8 cellular contexts compared by ENCODE assay signal in the genomic region with DNA sequence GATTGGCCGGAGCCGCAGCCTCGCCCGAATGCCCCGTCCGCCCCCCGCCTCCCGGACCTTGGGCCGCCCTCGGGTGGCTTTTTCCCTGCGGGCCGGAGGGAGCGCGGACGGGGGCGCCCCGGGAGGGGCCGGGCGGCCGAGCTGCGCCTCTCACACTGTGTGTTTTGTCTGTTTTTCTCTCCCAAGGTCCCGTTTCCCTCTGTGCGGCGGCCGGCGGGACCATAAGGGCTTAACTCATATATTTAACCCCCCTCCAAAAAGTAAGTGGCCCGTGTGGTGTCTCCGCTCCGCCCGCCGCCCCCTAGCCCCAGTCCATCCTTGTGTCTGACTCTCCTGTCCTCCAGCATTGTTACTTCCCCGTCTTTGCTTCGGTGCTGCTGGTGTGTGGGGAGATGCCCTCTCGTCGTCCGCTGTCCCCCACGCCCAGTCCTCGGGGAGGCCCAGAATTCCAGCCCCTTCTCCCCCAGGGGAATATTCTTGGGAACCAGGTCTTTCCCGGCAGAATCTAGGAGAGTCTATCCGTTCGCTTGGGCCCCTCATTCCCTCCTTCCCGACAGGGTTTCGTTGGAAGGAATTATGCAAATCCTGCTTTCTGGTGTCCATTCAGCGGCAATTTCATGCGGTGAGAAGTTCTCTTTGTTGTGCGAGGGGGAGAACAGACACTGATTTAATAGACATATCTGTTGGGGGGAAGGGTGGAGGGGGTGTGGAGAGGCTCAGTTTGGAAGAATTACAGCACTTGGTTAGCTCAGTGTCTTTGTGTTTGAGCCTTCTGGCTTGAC. TPM values are rescaled to one million over a fixed set of nuclear protein-coding genes. Genes with fewer than 3 reads are reported as not detected.
A peak's percentile ranks its signal among the peaks of the same experiment; 100 is the strongest.
DNase-seq lines count a peak whose midpoint lies in the region; ATAC-seq, FAIRE-seq and TF ChIP-seq lines count a peak whose summit lies in the region.

No MANE protein-coding gene starts in this region.

- H3K36me3 ChIP-seq in mammary epithelial cell (ENCODE audit: insufficient read depth, low read length) (peaks cover 3% of the 10 kb centered on the region), keratinocyte (ENCODE audit: control insufficient read depth in 2 of 2, extremely low read depth in 1 of 2, insufficient read depth in 2 of 2, low read length in 2 of 2) (no peaks in the 10 kb centered on the region), spleen (peaks cover 0 to 10% (median 0%) of the 10 kb centered on the region in 6 donors)

- no peak for FAIRE-seq in keratinocyte (lab: Jason Lieb, UNC)

- BruUV-seq in mammary epithelial cell (replicated peaks; lab: Mats Ljungman, UMichigan): no TSS peak

- H2AFZ ChIP-seq in mammary epithelial cell (ENCODE audit: low read depth, low read length): peak overlapping the region; percentile 79
- no peak overlapping the region for H2AFZ ChIP-seq in keratinocyte (ENCODE audit: control insufficient read depth, low read length)

- in situ Hi-C loops in mammary epithelial cell (cut with MboI; ENCODE audit: low sequenced_read_pairs in 2 of 2): loop anchor here in 1 of 2 donors (25.0 kb wide), 1 partner anchor 446 kb away; no protein-coding TSS in a partner anchor

- H3K79me2 ChIP-seq in mammary epithelial cell (ENCODE audit: insufficient read depth, low read length) (peaks cover 58% of the 10 kb centered on the region), keratinocyte (ENCODE audit: control insufficient read depth, insufficient read depth, low read length) (peaks cover 57% of the 10 kb centered on the region)

- H4K20me1 ChIP-seq in mammary epithelial cell (ENCODE audit: insufficient read depth, low read length): no peaks in the 10 kb centered on the region
- no peaks in the 10 kb centered on the region for H4K20me1 ChIP-seq in keratinocyte (ENCODE audit: control insufficient read depth, extremely low read depth, insufficient read depth, low read length)

- H3K9me3 ChIP-seq in mammary epithelial cell (replicated peaks; ENCODE audit: insufficient read depth, low read length) (no peaks in the 10 kb centered on the region), keratinocyte (ENCODE audit: control insufficient read depth, low read depth, low read length) (no peaks in the 10 kb centered on the region), spleen (no peaks in the 10 kb centered on the region)

- peaks cover 8% of the 10 kb centered on the region for H3K4me1 ChIP-seq in mammary epithelial cell (ENCODE audit: insufficient read depth, low read length)
- H3K4me1 ChIP-seq in keratinocyte (ENCODE audit: control insufficient read depth, extremely low read depth, insufficient read depth, low read length): peaks cover 23% of the 10 kb centered on the region
- H3K4me1 ChIP-seq in spleen: peaks cover 34 to 81% (median 68%) of the 10 kb centered on the region in 6 donors

- H3K27me3 ChIP-seq in mammary epithelial cell (ENCODE audit: insufficient read depth, low read length): no peaks in the 10 kb centered on the region
- no peaks in the 10 kb centered on the region for H3K27me3 ChIP-seq in keratinocyte (ENCODE audit: control insufficient read depth, extremely low read depth, insufficient read depth, low read length)
- no peaks in the 10 kb centered on the region for H3K27me3 ChIP-seq in spleen (replicated peaks in 1 of 7)

- dilution Hi-C loops in mammary epithelial cell (cut with HindIII; ENCODE audit: low sequenced_read_pairs) (no loop called here), keratinocyte (cut with MboI; ENCODE audit: extremely low pct_ligation_motif_present, low sequenced_read_pairs) (no loop called here)

- peak overlapping the region; percentile 80 for H3K9ac ChIP-seq in mammary epithelial cell (ENCODE audit: insufficient read depth, low read length)
- H3K9ac ChIP-seq in keratinocyte (ENCODE audit: control insufficient read depth, extremely low read depth, insufficient read depth, low read length): peak overlapping the region; percentile 80

- TF ChIP-seq CTCF in mammary epithelial cell (conservative IDR thresholded peaks at IDR 0.05 in 1 of 2, IDR thresholded peaks at IDR 0.05 in 1 of 2; ENCODE audit: extremely low read depth in 1 of 2, insufficient read depth in 1 of 2, low read depth in 1 of 2, low read length in 2 of 2) (no peak), keratinocyte (optimal IDR thresholded peaks at IDR 0.05 in 1 of 3, IDR thresholded peaks at IDR 0.05 in 1 of 3, conservative IDR thresholded peaks at IDR 0.05 in 1 of 3; ENCODE audit: extremely low read depth in 1 of 3, insufficient read depth in 2 of 3, low read length in 3 of 3) (no peak), spleen (IDR thresholded peaks at IDR 0.05 in 8 of 11, conservative IDR thresholded peaks at IDR 0.05 in 3 of 11) (no peak)

- peak overlapping the region; percentile 91 for H3K4me2 ChIP-seq in mammary epithelial cell (ENCODE audit: insufficient read depth, low read depth, low read length)
- peak overlapping the region; percentile 98 for H3K4me2 ChIP-seq in keratinocyte (ENCODE audit: control insufficient read depth, extremely low read depth, insufficient read depth, low read depth, low read length)

- no peaks in the 10 kb centered on the region for H3K9me1 ChIP-seq in keratinocyte (ENCODE audit: control insufficient read depth, extremely low read depth, insufficient read depth, low read length)

- H3K27ac ChIP-seq in mammary epithelial cell (ENCODE audit: insufficient read depth, low read depth, low read length) (peak overlapping the region; percentile 74), keratinocyte (ENCODE audit: control insufficient read depth, insufficient read depth, low read length) (peak overlapping the region; percentile 62), spleen (peak overlapping the region; percentile 91 to 98 (median 98))

- no peak for TF ChIP-seq POLR2A in spleen (IDR thresholded peaks at IDR 0.05)

- CTCF ChIA-PET in mammary epithelial cell (lab: Charles Lee; ENCODE audit: low non-redundant PET): no interaction called here

- DNase-seq in SIG-M5 treated with dmso at 0.1 percent for 504 hours (lab: John Stamatoyannopoulos, UW; ENCODE audit: unreplicated experiment) (peak; percentile 43), SIG-M5 (lab: John Stamatoyannopoulos, UW) (no peak), RKO (ENCODE audit: low spot score) (peak; percentile 57), mammary epithelial cell (peak; percentile 39), keratinocyte (ENCODE audit: low read depth, low spot score) (no peak), spleen (no peak), NCI-H187 treated with DMSO at 0.1 percent for 48 hours (lab: John Stamatoyannopoulos, UW) (no peak)

- peak; percentile 5 for ATAC-seq in HG02970 (IDR thresholded peaks at IDR 0.05; ENCODE audit: low FRiP score, unreplicated experiment)

- whole genome bisulfite sequencing in mammary epithelial cell (ENCODE audit: low coverage, missing lambda C conversion rate): 1% methylated on average over 7 of the region's 46 CpGs
- 2 to 3% (median 2%) methylated on average over 41 to 46 of the region's 46 CpGs for WGBS in spleen, 5 donors

- H3K4me3 ChIP-seq in mammary epithelial cell (replicated peaks in 1 of 3; ENCODE audit: insufficient read depth in 1 of 3, low read depth in 2 of 3, low read length in 3 of 3): peak overlapping the region; percentile 78 to 92 (median 79)
- peak overlapping the region; percentile 84 to 91 (median 86) for H3K4me3 ChIP-seq in keratinocyte (ENCODE audit: control insufficient read depth in 2 of 3, extremely low read depth in 1 of 3, insufficient read depth in 2 of 3, low read depth in 1 of 3, low read length in 3 of 3)
- peak overlapping the region; percentile 83 to 94 (median 88) for H3K4me3 ChIP-seq in spleen

- intact Hi-C loops in mammary epithelial cell (cut with micrococcal nuclease) (loop anchor here (1.0 to 5.0 kb wide), 3 partner anchors 11 to 321 kb away; a partner anchor contains a TSS), spleen (cut with DNase I; ENCODE audit: low total_unique reads) (loop anchor here (5.0 kb wide), 1 partner anchor 191 kb away; no protein-coding TSS in a partner anchor)

RNA-seq across cellular contexts. Expression of a gene that starts 1.3 kb away (rescaled TPM):
- 10 to 100 TPM; 32.3 to 41.3 TPM for total RNA-seq in mammary epithelial cell
- polyA plus RNA-seq in mammary epithelial cell: 8.0 TPM
- 35.0 TPM for polyA minus RNA-seq in mammary epithelial cell
- polyA plus RNA-seq in keratinocyte: 6.7 to 11.4 TPM (median 10.7 TPM) in 3 replicates
- 6.2 TPM for polyA plus RNA-seq in keratinocyte (2011; ENCODE audit: low read depth)
- 6.3 and 9.1 TPM in 2 replicates for polyA plus RNA-seq in keratinocyte (2011; cell fraction: cytosol; rRNA removed)
- 10.0 and 11.9 TPM in 2 replicates for polyA plus RNA-seq in keratinocyte (2011; cell fraction: nucleus; rRNA removed)
- polyA plus RNA-seq in keratinocyte (2012; ENCODE audit: low replicate concordance): 6.0 and 8.3 TPM in 2 replicates
- polyA minus RNA-seq in keratinocyte: 20.7 to 39.3 TPM (median 25.2 TPM) in 3 replicates
- 17.3 TPM for polyA minus RNA-seq in keratinocyte (2011; cell fraction: cytosol; rRNA and poly(A)+ RNA removed)
- polyA minus RNA-seq in keratinocyte (2011; cell fraction: nucleus; rRNA and poly(A)+ RNA removed): 29.9 and 48.5 TPM in 2 replicates
- total RNA-seq in spleen: 100 to 1,000 TPM in 1 of 7 donors, 10 to 100 TPM in 6; 43.1 to 105 (median 51.1) TPM
- polyA plus RNA-seq in spleen: 1 to 10 TPM; 2.2 to 3.9 (median 2.4) TPM

Comparison
In these comparisons a context has a peak if more than half of its experiments do, and no peak if none do; other contexts are left out.
1. DNase-seq: peak in SIG-M5 treated with dmso at 0.1 percent for 504 hours (single experiment), RKO (single experiment) and mammary epithelial cell (single experiment); none in SIG-M5 (single experiment), keratinocyte (single experiment), spleen (single experiment) and NCI-H187 treated with DMSO at 0.1 percent for 48 hours (single experiment).
2. Peak in every context shown above with its lines, with median percentiles within 50 percentile points of each other: H3K27ac ChIP-seq and H3K4me3 ChIP-seq.